ENCODE assay signal across 19 cellular contexts in genomic region chr4:124133753-124134152, GRCh38.
DNase-seq lines count a peak whose midpoint lies in the region; ATAC-seq and TF ChIP-seq lines count a peak whose summit lies in the region.
"Had no signal": no experiment of that assay in that cellular context is flagged by ENCODE, and none has a peak within 500 bp of the region (broad histone marks: within the 10 kb centered on the region; RNA-seq: fewer than 3 reads in every experiment).

No MANE protein-coding gene starts in this region.

- no peaks in the 10 kb centered on the region for H3K27me3 ChIP-seq in left ventricle myocardium inferior (ENCODE audit: low read depth)
- no peaks in the 10 kb centered on the region for H3K27me3 ChIP-seq in adipocyte (replicated peaks; ENCODE audit: control insufficient read depth, insufficient read depth, low read length)
- H3K27me3 ChIP-seq: BLaER1 had no signal

- TF ChIP-seq CTCF in left ventricle myocardium inferior (IDR thresholded peaks at IDR 0.05; ENCODE audit: borderline replicate concordance): no peak

- intact Hi-C loops in left ventricle myocardium inferior (cut with micrococcal nuclease): no loop called here
- intact Hi-C loops in left cardiac atrium (cut with DNase I): no loop called here

- H3K9me3 ChIP-seq in left ventricle myocardium inferior (replicated peaks): peaks cover 34% of the 10 kb centered on the region
- H3K9me3 ChIP-seq in adipocyte (ENCODE audit: control insufficient read depth, low read length): peaks cover 6% of the 10 kb centered on the region

- H3K4me3 ChIP-seq in left ventricle myocardium inferior (no peak overlapping the region), adipocyte (ENCODE audit: low read length) (no peak overlapping the region)
- H3K4me3 ChIP-seq: BLaER1, GM12878 had no signal

- H3K4me1 ChIP-seq in left ventricle myocardium inferior (no peaks in the 10 kb centered on the region), adipocyte (ENCODE audit: control insufficient read depth, insufficient read depth, low read length) (no peaks in the 10 kb centered on the region)
- H3K4me1 ChIP-seq: BLaER1 had no signal

- H3K9ac ChIP-seq in adipocyte (ENCODE audit: low read length): no peak overlapping the region
- H3K9ac ChIP-seq: BLaER1 had no signal

- DNase-seq in left ventricle myocardium inferior (no peak), left cardiac atrium (no peak), adipocyte (ENCODE audit: low read depth) (peak; percentile 72), iris pigment epithelial cell (ENCODE audit: low read depth) (peak; percentile 35), SW 1271 (lab: John Stamatoyannopoulos, UW) (no peak), NCI-H187 treated with DMSO at 0.1 percent for 48 hours (lab: John Stamatoyannopoulos, UW) (no peak), NCI-H2227 (lab: John Stamatoyannopoulos, UW; ENCODE audit: unreplicated experiment) (no peak)
- DNase-seq: 8988T; Calu3; CD8-positive, alpha-beta T cell; DMS79 treated with DMSO at 0.1 percent for 48 hours; EL; GOT3; H7; HFFc6 had no signal

- H3K27ac ChIP-seq in left ventricle myocardium inferior (replicated peaks): peak overlapping the region; percentile 5
- H3K27ac ChIP-seq: BLaER1, HL-60 had no signal

- ATAC-seq in left cardiac atrium: no peak
- ATAC-seq: CD8-positive, alpha-beta T cell; GM12878; HCT116 had no signal

- H3K36me3 ChIP-seq in left ventricle myocardium inferior (no peaks in the 10 kb centered on the region), adipocyte (ENCODE audit: control insufficient read depth, insufficient read depth, low read length, severe bottlenecking) (no peaks in the 10 kb centered on the region)
- H3K36me3 ChIP-seq: BLaER1 had no signal

Comparison
In these comparisons a context has a peak if more than half of its experiments do, and no peak if none do; other contexts are left out.
1. DNase-seq: peak in adipocyte (single experiment) and iris pigment epithelial cell (single experiment); none in left ventricle myocardium inferior (single experiment), left cardiac atrium (single experiment), SW 1271 (0 of 2), NCI-H187 treated with DMSO at 0.1 percent for 48 hours (single experiment) and NCI-H2227 (single experiment).